ENCODE assay signal across 26 cellular contexts in genomic region chr6:158774734-158775449, GRCh38. TPM values are rescaled to one million over a fixed set of nuclear protein-coding genes. Genes with fewer than 3 reads are reported as not detected.
A peak's percentile ranks its signal among the peaks of the same experiment; 100 is the strongest.
DNase-seq lines count a peak whose midpoint lies in the region; ATAC-seq, FAIRE-seq and TF ChIP-seq lines count a peak whose summit lies in the region.
"Had no signal": no experiment of that assay in that cellular context is flagged by ENCODE, and none has a peak within 500 bp of the region (broad histone marks: within the 10 kb centered on the region; RNA-seq: fewer than 3 reads in every experiment).

No MANE protein-coding gene starts in this region.

- H3K27ac Mint-ChIP-seq in activated CD4-positive, alpha-beta T cell treated with anti-CD3 and anti-CD28 coated beads, Interleukin-2, amount 10 ng/mL, durations not matched to agents 7 days and 5 days = peak overlapping the region; percentile 66
- H3K27ac Mint-ChIP-seq in activated CD4-positive, alpha-beta T cell treated with anti-CD3 and anti-CD28 coated beads for 36 hours = no peak overlapping the region
- H3K27ac Mint-ChIP-seq in effector memory CD8-positive, alpha-beta T cell = peak overlapping the region; percentile 32 to 96
- H3K27ac Mint-ChIP-seq in T-helper 2 cell treated with Interferon-gamma antibody and Interleukin-4, amounts not matched to agents 5 μg/mL and 100 μg/mL, for 36 hours = no peak overlapping the region
- H3K27ac Mint-ChIP-seq: activated naive CD4-positive, alpha-beta T cell treated with anti-CD3 and anti-CD28 coated beads, Interleukin-2, amount 50 U/mL, for 24 hours; activated T-cell treated with anti-CD3 and anti-CD28 coated beads, Interleukin-2, amount 50 U/mL, for 72 hours had no signal

- H4K20me1 ChIP-seq in PC-9 (ENCODE audit: insufficient read depth) = peaks cover 50% of the 10 kb centered on the region

- TF ChIP-seq CTCF in PC-9 (conservative IDR thresholded peaks at IDR 0.05) = no peak

- no peak for DNase-seq in activated CD4-positive, alpha-beta T cell treated with anti-CD3 and anti-CD28 coated beads, Interleukin-2, amount 10 ng/mL, durations not matched to agents 7 days and 5 days
- DNase-seq in activated CD4-positive, alpha-beta T cell treated with anti-CD3 and anti-CD28 coated beads for 36 hours = no peak
- peak in 1 of 2 experiments; percentile 31 for DNase-seq in PC-9
- DNase-seq in effector memory CD8-positive, alpha-beta T cell = no peak
- peak; percentile 55 for DNase-seq in posterior vena cava (ENCODE audit: low spot score)
- DNase-seq in small intestine = no peak
- no peak for DNase-seq in T-helper 2 cell treated with Interferon-gamma antibody and Interleukin-4, amounts not matched to agents 5 μg/mL and 100 μg/mL, for 36 hours (ENCODE audit: low spot score)
- DNase-seq: activated CD4-positive, alpha-beta T cell treated with anti-CD3 and anti-CD28 coated beads for 48 hours; activated T-cell treated with anti-CD3 and anti-CD28 coated beads, Interleukin-2, amount 50 U/mL, for 72 hours; cerebellar nuclear complex; DMS79; heart left ventricle; KG1; NCI-H1436; NCI-H2171 treated with DMSO at 0.1 percent for 48 hours; NCI-H526; right lobe of liver; stomach; trophoblast cell had no signal

- no peaks in the 10 kb centered on the region for H3K9me2 ChIP-seq in PC-9 (ENCODE audit: insufficient read depth)

- POLR2A ChIA-PET in activated CD4-positive, alpha-beta T cell treated with anti-CD3 and anti-CD28 coated beads, Interleukin-2, amount 10 ng/mL, durations not matched to agents 7 days and 5 days (lab: Charles Lee) = no interaction called here
- POLR2A ChIA-PET in activated CD4-positive, alpha-beta T cell treated with anti-CD3 and anti-CD28 coated beads for 36 hours (lab: Charles Lee) = no interaction called here
- POLR2A ChIA-PET in PC-9 (lab: Charles Lee; ENCODE audit: unreplicated experiment) = no interaction called here

- no peaks in the 10 kb centered on the region for H3K27me3 ChIP-seq in PC-9 (ENCODE audit: insufficient read depth, low read depth)
- no peaks in the 10 kb centered on the region for H3K27me3 ChIP-seq in small intestine (ENCODE audit: control insufficient read depth in 2 of 2, insufficient read depth in 2 of 2, low read length in 2 of 2)
- H3K27me3 ChIP-seq: heart left ventricle, ovary, right lobe of liver, stomach had no signal

- peaks cover 97% of the 10 kb centered on the region for H3K79me2 ChIP-seq in PC-9 (ENCODE audit: low read depth)

- H3K4me1 ChIP-seq in PC-9 (replicated peaks; ENCODE audit: insufficient read depth) = peaks cover 90% of the 10 kb centered on the region
- H3K4me1 ChIP-seq in small intestine (ENCODE audit: control insufficient read depth in 2 of 2, insufficient read depth in 1 of 2, low read depth in 1 of 2, low read length in 1 of 2) = no peaks in the 10 kb centered on the region
- H3K4me1 ChIP-seq: right lobe of liver had no signal

- H3K27me3 Mint-ChIP-seq in activated CD4-positive, alpha-beta T cell treated with anti-CD3 and anti-CD28 coated beads, Interleukin-2, amount 10 ng/mL, durations not matched to agents 7 days and 5 days = no peaks in the 10 kb centered on the region
- H3K27me3 Mint-ChIP-seq in activated CD4-positive, alpha-beta T cell treated with anti-CD3 and anti-CD28 coated beads for 36 hours = no peaks in the 10 kb centered on the region
- no peaks in the 10 kb centered on the region for H3K27me3 Mint-ChIP-seq in effector memory CD8-positive, alpha-beta T cell
- H3K27me3 Mint-ChIP-seq in T-helper 2 cell treated with Interferon-gamma antibody and Interleukin-4, amounts not matched to agents 5 μg/mL and 100 μg/mL, for 36 hours (ENCODE audit: low read depth) = no peaks in the 10 kb centered on the region
- H3K27me3 Mint-ChIP-seq: activated naive CD4-positive, alpha-beta T cell treated with anti-CD3 and anti-CD28 coated beads, Interleukin-2, amount 50 U/mL, for 24 hours had no signal

- H3K4me3 ChIP-seq in PC-9 (no peak overlapping the region), small intestine (ENCODE audit: low read depth in 1 of 2, low read length in 2 of 2) (no peak overlapping the region)
- H3K4me3 ChIP-seq: heart left ventricle, ovary, right lobe of liver, stomach had no signal

- 92% methylated on average over 16 to 17 of the region's 17 CpGs for WGBS in small intestine, 3 donors

- H3K36me3 Mint-ChIP-seq in activated CD4-positive, alpha-beta T cell treated with anti-CD3 and anti-CD28 coated beads, Interleukin-2, amount 10 ng/mL, durations not matched to agents 7 days and 5 days (ENCODE audit: low read depth) = peaks cover 86% of the 10 kb centered on the region
- peaks cover 77% of the 10 kb centered on the region for H3K36me3 Mint-ChIP-seq in activated CD4-positive, alpha-beta T cell treated with anti-CD3 and anti-CD28 coated beads for 36 hours (ENCODE audit: low read depth)
- peaks cover 99% of the 10 kb centered on the region for H3K36me3 Mint-ChIP-seq in effector memory CD8-positive, alpha-beta T cell (ENCODE audit: insufficient read depth)
- peaks cover 81% of the 10 kb centered on the region for H3K36me3 Mint-ChIP-seq in T-helper 2 cell treated with Interferon-gamma antibody and Interleukin-4, amounts not matched to agents 5 μg/mL and 100 μg/mL, for 36 hours (ENCODE audit: low read depth)

- ATAC-seq in activated CD4-positive, alpha-beta T cell treated with anti-CD3 and anti-CD28 coated beads for 36 hours = no peak
- no peak for ATAC-seq in effector memory CD8-positive, alpha-beta T cell (replicated peaks)
- no peak for ATAC-seq in HG02938 (IDR thresholded peaks at IDR 0.05; ENCODE audit: unreplicated experiment)
- ATAC-seq: activated T-cell treated with anti-CD3 and anti-CD28 coated beads, Interleukin-2, amount 50 U/mL, for 72 hours; heart left ventricle; right lobe of liver had no signal

- H3K9me3 Mint-ChIP-seq in activated CD4-positive, alpha-beta T cell treated with anti-CD3 and anti-CD28 coated beads, Interleukin-2, amount 10 ng/mL, durations not matched to agents 7 days and 5 days = no peaks in the 10 kb centered on the region
- no peaks in the 10 kb centered on the region for H3K9me3 Mint-ChIP-seq in activated CD4-positive, alpha-beta T cell treated with anti-CD3 and anti-CD28 coated beads for 36 hours (ENCODE audit: low read depth)
- H3K9me3 Mint-ChIP-seq in effector memory CD8-positive, alpha-beta T cell = no peaks in the 10 kb centered on the region
- no peaks in the 10 kb centered on the region for H3K9me3 Mint-ChIP-seq in T-helper 2 cell treated with Interferon-gamma antibody and Interleukin-4, amounts not matched to agents 5 μg/mL and 100 μg/mL, for 36 hours
- H3K9me3 Mint-ChIP-seq: activated naive CD4-positive, alpha-beta T cell treated with anti-CD3 and anti-CD28 coated beads, Interleukin-2, amount 50 U/mL, for 24 hours; activated T-cell treated with anti-CD3 and anti-CD28 coated beads, Interleukin-2, amount 50 U/mL, for 72 hours; mesothelial cell of epicardium; nephron; T-helper 1 cell treated with Interleukin-12 subunit alpha and Interleukin-12 subunit beta and Interleukin-4 antibody, amounts not matched to agents 30 μg/mL and 1 μg/mL, for 36 hours had no signal

- H3K9me3 ChIP-seq in PC-9 (ENCODE audit: insufficient read depth, low read depth) (no peaks in the 10 kb centered on the region), small intestine (ENCODE audit: control insufficient read depth, low read depth) (no peaks in the 10 kb centered on the region)
- H3K9me3 ChIP-seq: heart left ventricle, ovary, right lobe of liver, stomach had no signal

- BruUV-seq in PC-9 (replicated peaks; lab: Mats Ljungman, UMichigan) = no TSS peak

- H3K27ac ChIP-seq in PC-9 = peak overlapping the region; percentile 86
- H3K27ac ChIP-seq in small intestine (ENCODE audit: low read depth in 1 of 2, low read length in 1 of 2) = no peak overlapping the region
- H3K27ac ChIP-seq: 22Rv1, heart left ventricle, ovary, right lobe of liver had no signal

- CTCF ChIA-PET in activated CD4-positive, alpha-beta T cell treated with anti-CD3 and anti-CD28 coated beads, Interleukin-2, amount 10 ng/mL, durations not matched to agents 7 days and 5 days (lab: Charles Lee) = interaction anchor here (1.8 to 2.1 kb wide), 2 partner anchors 11 to 14 kb away, joined by 4 to 5 read pairs; no protein-coding TSS in a partner anchor
- CTCF ChIA-PET in activated CD4-positive, alpha-beta T cell treated with anti-CD3 and anti-CD28 coated beads for 36 hours (lab: Charles Lee) = interaction anchor here (0.6 to 1.6 kb wide), 3 partner anchors 14 to 197 kb away, joined by 3 to 4 read pairs (median 3); no protein-coding TSS in a partner anchor
- CTCF ChIA-PET in PC-9 (lab: Charles Lee) = interaction anchor here (0.7 kb wide), 1 partner anchor 234 kb away, joined by 4 read pairs; no protein-coding TSS in a partner anchor

- no peak for FAIRE-seq in small intestine (lab: Jason Lieb, UNC)

- peaks cover 51% of the 10 kb centered on the region for H3K4me1 Mint-ChIP-seq in activated CD4-positive, alpha-beta T cell treated with anti-CD3 and anti-CD28 coated beads, Interleukin-2, amount 10 ng/mL, durations not matched to agents 7 days and 5 days
- peaks cover 65% of the 10 kb centered on the region for H3K4me1 Mint-ChIP-seq in activated CD4-positive, alpha-beta T cell treated with anti-CD3 and anti-CD28 coated beads for 36 hours
- peaks cover 46 to 65% of the 10 kb centered on the region in 2 donors for H3K4me1 Mint-ChIP-seq in effector memory CD8-positive, alpha-beta T cell (ENCODE audit: low read depth in 2 of 2)
- peaks cover 28% of the 10 kb centered on the region for H3K4me1 Mint-ChIP-seq in T-helper 2 cell treated with Interferon-gamma antibody and Interleukin-4, amounts not matched to agents 5 μg/mL and 100 μg/mL, for 36 hours (ENCODE audit: low read depth)

- intact Hi-C loops in activated CD4-positive, alpha-beta T cell treated with anti-CD3 and anti-CD28 coated beads for 36 hours (cut with DNase I, micrococcal nuclease) = no loop called here
- intact Hi-C loops in PC-9 (cut with micrococcal nuclease; ENCODE audit: unreplicated experiment) (loop anchor here (5.0 kb wide), 1 partner anchor 197 kb away; no protein-coding TSS in a partner anchor), posterior vena cava (cut with DNase I) (no loop called here)

- H3F3A ChIP-seq in PC-9 (ENCODE audit: insufficient read depth, low read depth) = peaks cover 98% of the 10 kb centered on the region

- H3K4me2 ChIP-seq in PC-9 = peak overlapping the region; percentile 52

- no peak overlapping the region for H3K4me3 Mint-ChIP-seq in activated CD4-positive, alpha-beta T cell treated with anti-CD3 and anti-CD28 coated beads, Interleukin-2, amount 10 ng/mL, durations not matched to agents 7 days and 5 days
- no peak overlapping the region for H3K4me3 Mint-ChIP-seq in activated CD4-positive, alpha-beta T cell treated with anti-CD3 and anti-CD28 coated beads for 36 hours
- H3K4me3 Mint-ChIP-seq in effector memory CD8-positive, alpha-beta T cell = peak overlapping the region in 1 of 2 donors; percentile 14
- no peak overlapping the region for H3K4me3 Mint-ChIP-seq in T-helper 2 cell treated with Interferon-gamma antibody and Interleukin-4, amounts not matched to agents 5 μg/mL and 100 μg/mL, for 36 hours
- H3K4me3 Mint-ChIP-seq: activated naive CD4-positive, alpha-beta T cell treated with anti-CD3 and anti-CD28 coated beads, Interleukin-2, amount 50 U/mL, for 24 hours; activated T-cell treated with anti-CD3 and anti-CD28 coated beads, Interleukin-2, amount 50 U/mL, for 72 hours; mesothelial cell of epicardium; nephron; T-helper 1 cell treated with Interleukin-12 subunit alpha and Interleukin-12 subunit beta and Interleukin-4 antibody, amounts not matched to agents 30 μg/mL and 1 μg/mL, for 36 hours had no signal

- H2AFZ ChIP-seq in PC-9 = no peak overlapping the region

- H3K36me3 ChIP-seq in PC-9 (ENCODE audit: low read depth) (peaks cover 90% of the 10 kb centered on the region), small intestine (ENCODE audit: control insufficient read depth in 2 of 2, insufficient read depth in 2 of 2, low read length in 2 of 2) (peaks cover 20 to 63% of the 10 kb centered on the region in 2 donors)
- H3K36me3 ChIP-seq: ovary had no signal

RNA-seq across cellular contexts. Expression of gene EZR, which starts 44.3 kb away (rescaled TPM):
- total RNA-seq in activated CD4-positive, alpha-beta T cell treated with anti-CD3 and anti-CD28 coated beads, Interleukin-2, amount 10 ng/mL, durations not matched to agents 7 days and 5 days = 100 to 1,000 TPM; 201 to 210 TPM
- 100 to 1,000 TPM; 197 to 203 TPM for total RNA-seq in activated CD4-positive, alpha-beta T cell treated with anti-CD3 and anti-CD28 coated beads for 36 hours
- total RNA-seq in PC-9 (2021) (231 and 240 TPM in 2 replicates), posterior vena cava (10 to 100 TPM; 65.1 to 71.7 TPM)
- polyA plus RNA-seq in small intestine = 100 to 1,000 TPM; 172 to 755 (median 598) TPM

Comparison
In these comparisons a context has a peak if more than half of its experiments do, and no peak if none do; other contexts are left out.
1. H3K27ac Mint-ChIP-seq: peak in activated CD4-positive, alpha-beta T cell treated with anti-CD3 and anti-CD28 coated beads, Interleukin-2, amount 10 ng/mL, durations not matched to agents 7 days and 5 days (single experiment) and effector memory CD8-positive, alpha-beta T cell (2 of 2); none in activated CD4-positive, alpha-beta T cell treated with anti-CD3 and anti-CD28 coated beads for 36 hours (single experiment) and T-helper 2 cell treated with Interferon-gamma antibody and Interleukin-4, amounts not matched to agents 5 μg/mL and 100 μg/mL, for 36 hours (single experiment).